1 cellular context compared by ENCODE assay signal in the genomic region with DNA sequence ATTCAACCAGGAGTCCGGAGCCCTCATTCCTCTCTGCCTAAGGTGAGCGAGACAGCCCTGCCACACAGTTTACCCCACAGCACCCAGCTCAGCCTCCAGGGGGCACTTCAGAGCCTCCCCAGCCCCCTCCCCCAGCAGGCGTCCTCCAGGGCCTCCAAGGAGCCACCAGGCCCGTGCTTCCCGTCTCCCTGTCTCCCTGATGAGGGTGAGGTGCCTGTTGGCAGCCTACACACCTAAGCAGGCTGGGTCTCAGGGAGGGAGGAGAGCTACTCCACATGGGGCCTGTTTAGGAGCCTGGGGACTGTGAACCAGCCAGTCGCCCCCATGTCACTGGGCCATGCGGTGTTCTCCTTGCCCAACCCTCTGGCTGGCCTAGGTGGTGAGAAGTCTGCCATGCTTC.
TF ChIP-seq lines count a peak whose summit lies in the region.

No MANE protein-coding gene starts in this region.

TF ChIP-seq in K562, 482 proteins besides CTCF, POLR2A, EP300 and RAD21 (continued from another document):
- 0 out of 4 replicates have a peak, but pooled peaks of 1 of the 2 experiments have one; percentile 9 for TF ChIP-seq MNT (conservative IDR thresholded peaks at IDR 0.05)
- TF ChIP-seq BHLHE40 (IDR thresholded peaks at IDR 0.05; ENCODE audit: low read length) = 0 out of 2 replicates have a peak, but pooled peaks have one; percentile 27
- peak in 1 of 2 experiments; percentile 76; a peak in 1 of 4 replicates for TF ChIP-seq KDM1A (IDR thresholded peaks at IDR 0.05)
- 0 out of 2 replicates have a peak, but pooled peaks have one; percentile 13 for TF ChIP-seq SMC3 (conservative IDR thresholded peaks at IDR 0.05; ENCODE audit: insufficient read depth, low read depth, low read length)
- TF ChIP-seq JUND (IDR thresholded peaks at IDR 0.05; ENCODE audit: borderline replicate concordance, low read depth, low read length) = 0 out of 2 replicates have a peak, but pooled peaks have one; percentile 15
- no peak for TF ChIP-seq JUND (tag; IDR thresholded peaks at IDR 0.05; ENCODE audit: borderline replicate concordance, low read depth, low read length)
- peak; percentile 85 for TF ChIP-seq CTCFL (IDR thresholded peaks at IDR 0.05; ENCODE audit: borderline replicate concordance, insufficient read depth, low read depth, low read length, poor library complexity, severe bottlenecking)
- peak in 1 of 2 experiments; percentile 60; a peak in 1 of 4 replicates for TF ChIP-seq MAZ (CRISPR knock-in tag; conservative IDR thresholded peaks at IDR 0.05 in 1 of 2, IDR thresholded peaks at IDR 0.05 in 1 of 2)
